8 cellular contexts compared by ENCODE assay signal in genomic region chr7:50409856-50410468, GRCh38. TPM values are rescaled to one million over a fixed set of nuclear protein-coding genes. Genes with fewer than 3 reads are reported as not detected.
DNase-seq lines count a peak whose midpoint lies in the region; ATAC-seq and TF ChIP-seq lines count a peak whose summit lies in the region.
"Had no signal": no experiment of that assay in that cellular context is flagged by ENCODE, and none has a peak within 500 bp of the region (broad histone marks: within the 10 kb centered on the region; RNA-seq: fewer than 3 reads in every experiment).

No MANE protein-coding gene starts in this region.

- no peaks in the 10 kb centered on the region for H3K79me2 ChIP-seq in Karpas-422 (ENCODE audit: low read length)

- peak overlapping the region; percentile 46 for H3K9ac ChIP-seq in Karpas-422 (ENCODE audit: low read length)

- peaks cover 48 to 67% of the 10 kb centered on the region in 2 donors for H3K4me1 Mint-ChIP-seq in natural killer cell

- no peaks in the 10 kb centered on the region for H3K27me3 Mint-ChIP-seq in natural killer cell (ENCODE audit: low read depth in 2 of 2)

- no peak overlapping the region for H3K4me3 Mint-ChIP-seq in natural killer cell

- peaks cover 60% of the 10 kb centered on the region for H3K4me1 ChIP-seq in Karpas-422 (ENCODE audit: low read length)
- H3K4me1 ChIP-seq in effector memory CD4-positive, alpha-beta T cell (ENCODE audit: control insufficient read depth, insufficient read depth, low read length, poor library complexity, severe bottlenecking), result no peaks in the 10 kb centered on the region
- H3K4me1 ChIP-seq: foreskin keratinocyte had no signal

- H3K4me2 ChIP-seq in Karpas-422 (ENCODE audit: low read depth, low read length, poor library complexity, severe bottlenecking), result peak overlapping the region; percentile 47

- H3K9me3 ChIP-seq in Karpas-422 (ENCODE audit: low read length), result no peaks in the 10 kb centered on the region
- H3K9me3 ChIP-seq in effector memory CD4-positive, alpha-beta T cell (ENCODE audit: control insufficient read depth, low read length), result no peaks in the 10 kb centered on the region

- no peak for TF ChIP-seq CTCF in natural killer cell (IDR thresholded peaks at IDR 0.05)

- no peaks in the 10 kb centered on the region for H3K9me3 Mint-ChIP-seq in natural killer cell

- no peaks in the 10 kb centered on the region; the same call in 1 of the 2 replicates for H3K36me3 ChIP-seq in Karpas-422 (ENCODE audit: insufficient read depth, low read length)
- H3K36me3 ChIP-seq in effector memory CD4-positive, alpha-beta T cell (ENCODE audit: control insufficient read depth, insufficient read depth, low read length), result no peaks in the 10 kb centered on the region

- H3K36me3 Mint-ChIP-seq in natural killer cell, result no peaks in the 10 kb centered on the region

- ATAC-seq in GM18873 (IDR thresholded peaks at IDR 0.05; ENCODE audit: low FRiP score, unreplicated experiment) (peak; percentile 48), HG02571 (IDR thresholded peaks at IDR 0.05; ENCODE audit: unreplicated experiment) (peak; percentile 48), natural killer cell (peak in 2 of 3 donors; percentile 36 to 50)
- ATAC-seq: foreskin keratinocyte had no signal

- DNase-seq in Karpas-422, result peak; percentile 65
- no peak for DNase-seq in natural killer cell
- no peak for DNase-seq in effector memory CD4-positive, alpha-beta T cell
- no peak for DNase-seq in SW480 (ENCODE audit: low spot score)
- no peak for DNase-seq in RPMI8226
- DNase-seq: foreskin keratinocyte had no signal

- H3K9me2 ChIP-seq in Karpas-422 (replicated peaks; ENCODE audit: insufficient read depth, low read length), result no peaks in the 10 kb centered on the region

- H4K20me1 ChIP-seq in Karpas-422 (ENCODE audit: insufficient read depth, low read depth, low read length), result no peaks in the 10 kb centered on the region

- H2AFZ ChIP-seq in Karpas-422 (ENCODE audit: low read length), result no peak overlapping the region

- H3K27me3 ChIP-seq in Karpas-422 (ENCODE audit: low read length), result no peaks in the 10 kb centered on the region
- no peaks in the 10 kb centered on the region for H3K27me3 ChIP-seq in effector memory CD4-positive, alpha-beta T cell (replicated peaks; ENCODE audit: control insufficient read depth, insufficient read depth, low read length, poor library complexity, severe bottlenecking)

- H3K27ac Mint-ChIP-seq in natural killer cell, result peak overlapping the region; percentile 72 to 91

- H3K4me3 ChIP-seq in Karpas-422 (ENCODE audit: low read length), result peak overlapping the region; percentile 25; the same call in 1 of the 2 replicates
- no peak overlapping the region for H3K4me3 ChIP-seq in effector memory CD4-positive, alpha-beta T cell (ENCODE audit: insufficient read depth, low read depth, low read length, poor library complexity, severe bottlenecking)

- intact Hi-C loops in natural killer cell (cut with micrococcal nuclease), result no loop called here

- 0 out of 2 replicates have a peak overlapping the region, but pooled peaks have one; percentile 37 for H3K27ac ChIP-seq in Karpas-422 (ENCODE audit: low read length)
- H3K27ac ChIP-seq in effector memory CD4-positive, alpha-beta T cell (ENCODE audit: insufficient read depth, low read length, poor library complexity, severe bottlenecking), result no peak overlapping the region
- H3K27ac ChIP-seq: foreskin keratinocyte had no signal

RNA-seq across cellular contexts. Expression of gene FIGNL1, which starts 40.2 kb away (rescaled TPM):
- 20.9 and 27.8 TPM in 2 replicates for total RNA-seq in Karpas-422 (2014; rRNA removed; shearing (Covaris generic); ENCODE audit: low replicate concordance)
- 10 to 100 TPM in 1 of 3 donors, 1 to 10 TPM in 2; 5.5 to 12.6 (median 7.6) TPM for total RNA-seq in natural killer cell
